8 cellular contexts compared by ENCODE assay signal in the genomic region with DNA sequence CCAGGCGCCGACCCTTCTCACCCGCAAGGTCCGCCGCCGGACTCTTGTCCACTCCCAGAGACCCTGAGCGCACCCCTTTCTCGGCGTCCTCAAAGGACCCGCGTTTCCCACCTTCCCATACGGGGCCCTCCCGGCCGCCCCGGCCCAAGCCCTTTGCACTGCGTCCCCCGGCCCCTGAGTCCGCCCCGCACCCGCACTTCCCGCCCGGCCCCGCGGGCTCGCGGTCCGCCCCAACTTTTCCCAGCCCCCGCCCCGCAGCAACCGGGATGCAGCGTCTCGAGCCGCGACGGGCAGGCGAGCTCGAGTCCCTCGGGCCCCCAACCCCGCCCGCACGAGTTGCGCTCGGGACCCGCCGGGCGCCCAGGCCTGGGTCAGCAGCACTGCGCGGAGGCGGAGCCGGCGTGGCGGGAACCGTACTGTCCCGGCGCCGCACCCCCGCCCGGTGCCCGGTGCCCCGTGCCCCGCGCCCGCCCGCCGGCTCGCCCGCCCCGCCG. TPM values are rescaled to one million over a fixed set of nuclear protein-coding genes. Genes with fewer than 3 reads are reported as not detected.
DNase-seq lines count a peak whose midpoint lies in the region; ATAC-seq, FAIRE-seq and TF ChIP-seq lines count a peak whose summit lies in the region.

No MANE protein-coding gene starts in this region.

- CTCF ChIA-PET in GM10248 (lab: Yijun Ruan, JAX), result interaction anchor here (0.8 to 3.2 kb wide), 13 partner anchors 10 to 342 kb away, joined by 3 to 27 read pairs (median 5); no protein-coding TSS in a partner anchor

- no peak for TF ChIP-seq CTCF in BE2C (IDR thresholded peaks at IDR 0.05; ENCODE audit: low read depth, low read length)
- TF ChIP-seq CTCF in GM10248 (IDR thresholded peaks at IDR 0.05; ENCODE audit: control extremely low read depth, extremely low read depth, low read depth, missing control alignments), result no peak
- TF ChIP-seq CTCF in D721Med (IDR thresholded peaks at IDR 0.05; ENCODE audit: insufficient read depth, missing control alignments), result no peak

- H3K4me3 Mint-ChIP-seq in activated T-helper 2 cell treated with anti-CD3 and anti-CD28 coated beads, Interferon-gamma antibody, Interleukin-2, Interleukin-4, amounts not matched to agents 10 μg/mL and 5 μg/mL and 100 μg/mL, durations not matched to agents 14 hours and 24 hours and 36 hours (ENCODE audit: low read depth), result peak overlapping the region; percentile 83

- peaks cover 2% of the 10 kb centered on the region for H3K36me3 Mint-ChIP-seq in activated T-helper 2 cell treated with anti-CD3 and anti-CD28 coated beads, Interferon-gamma antibody, Interleukin-2, Interleukin-4, amounts not matched to agents 10 μg/mL and 5 μg/mL and 100 μg/mL, durations not matched to agents 14 hours and 24 hours and 36 hours (ENCODE audit: low read depth)

- H3K4me3 ChIP-seq in BE2C (ENCODE audit: low read depth, low read length), result peak overlapping the region; percentile 84
- peak overlapping the region; percentile 76; the same call in 1 of the 2 replicates for H3K4me3 ChIP-seq in iPS DF 6.9 (ENCODE audit: low read length)
- H3K4me3 ChIP-seq in skeletal muscle tissue (ENCODE audit: low read length in 3 of 3), result peak overlapping the region; percentile 57 to 67 (median 58)

- WGBS in iPS DF 6.9 (ENCODE audit: insufficient coverage, insufficient read length), result no CpG with 5 or more reads among the region's 69 CpGs

- no peak overlapping the region for H3K27ac ChIP-seq in iPS DF 6.9 (ENCODE audit: low read length)
- peak overlapping the region; percentile 69 for H3K27ac ChIP-seq in skeletal muscle tissue (ENCODE audit: low read depth, low read length)

- FAIRE-seq in GM19239 (lab: Jason Lieb, UNC) (no peak), D721Med (lab: Jason Lieb, UNC) (no peak)

- H3K9me3 Mint-ChIP-seq in activated T-helper 2 cell treated with anti-CD3 and anti-CD28 coated beads, Interferon-gamma antibody, Interleukin-2, Interleukin-4, amounts not matched to agents 10 μg/mL and 5 μg/mL and 100 μg/mL, durations not matched to agents 14 hours and 24 hours and 36 hours, result no peaks in the 10 kb centered on the region

- no peaks in the 10 kb centered on the region for H3K27me3 ChIP-seq in BE2C
- no peaks in the 10 kb centered on the region for H3K27me3 ChIP-seq in iPS DF 6.9 (ENCODE audit: control insufficient read depth, insufficient read depth, low read length)
- H3K27me3 ChIP-seq in skeletal muscle tissue (ENCODE audit: control insufficient read depth in 3 of 3, insufficient read depth in 3 of 3, low read length in 3 of 3), result no peaks in the 10 kb centered on the region

- H3K9ac ChIP-seq in skeletal muscle tissue (ENCODE audit: low read depth in 1 of 3, low read length in 3 of 3), result peak overlapping the region; percentile 60 to 74 (median 65)

- H3K9me3 ChIP-seq in BE2C (no peaks in the 10 kb centered on the region), iPS DF 6.9 (ENCODE audit: control insufficient read depth, insufficient read depth, low read length) (no peaks in the 10 kb centered on the region), skeletal muscle tissue (ENCODE audit: control insufficient read depth in 3 of 3, low read length in 3 of 3) (no peaks in the 10 kb centered on the region)

- H3K4me1 Mint-ChIP-seq in activated T-helper 2 cell treated with anti-CD3 and anti-CD28 coated beads, Interferon-gamma antibody, Interleukin-2, Interleukin-4, amounts not matched to agents 10 μg/mL and 5 μg/mL and 100 μg/mL, durations not matched to agents 14 hours and 24 hours and 36 hours (ENCODE audit: low read depth), result peaks cover 33% of the 10 kb centered on the region

- ATAC-seq in HG03280 (IDR thresholded peaks at IDR 0.05; ENCODE audit: unreplicated experiment), result peak; percentile 40

- peaks cover 15% of the 10 kb centered on the region for H3K4me1 ChIP-seq in BE2C
- peaks cover 6% of the 10 kb centered on the region; the same call in 1 of the 2 replicates for H3K4me1 ChIP-seq in iPS DF 6.9 (ENCODE audit: control insufficient read depth, insufficient read depth, low read length)
- H3K4me1 ChIP-seq in skeletal muscle tissue (ENCODE audit: control insufficient read depth in 3 of 3, insufficient read depth in 3 of 3, low read length in 3 of 3), result peaks cover 17 to 22% (median 18%) of the 10 kb centered on the region in 3 donors

- DNase-seq in BE2C (no peak), GM19239 (ENCODE audit: insufficient read length, low spot score) (peak; percentile 27), iPS DF 6.9 (ENCODE audit: low read depth, low spot score) (no peak), GM10248 (ENCODE audit: extremely low spot score) (no peak), D721Med (ENCODE audit: insufficient read length, low spot score) (no peak)
- DNase-seq in activated T-helper 2 cell treated with anti-CD3 and anti-CD28 coated beads, Interferon-gamma antibody, Interleukin-2, Interleukin-4, amounts not matched to agents 10 μg/mL and 5 μg/mL and 100 μg/mL, durations not matched to agents 14 hours and 24 hours and 36 hours (ENCODE audit: low spot score), result peak; percentile 20

- POLR2A ChIA-PET in GM10248 (lab: Yijun Ruan, JAX), result interaction anchor here (1.7 to 2.3 kb wide), 2 partner anchors 12 to 31 kb away, joined by 6 to 7 read pairs; no protein-coding TSS in a partner anchor

- H3K27ac Mint-ChIP-seq in activated T-helper 2 cell treated with anti-CD3 and anti-CD28 coated beads, Interferon-gamma antibody, Interleukin-2, Interleukin-4, amounts not matched to agents 10 μg/mL and 5 μg/mL and 100 μg/mL, durations not matched to agents 14 hours and 24 hours and 36 hours, result peak overlapping the region; percentile 65

- H3K27me3 Mint-ChIP-seq in activated T-helper 2 cell treated with anti-CD3 and anti-CD28 coated beads, Interferon-gamma antibody, Interleukin-2, Interleukin-4, amounts not matched to agents 10 μg/mL and 5 μg/mL and 100 μg/mL, durations not matched to agents 14 hours and 24 hours and 36 hours (ENCODE audit: low read depth), result peaks cover 7% of the 10 kb centered on the region

- intact Hi-C loops in activated T-helper 2 cell treated with anti-CD3 and anti-CD28 coated beads, Interferon-gamma antibody, Interleukin-2, Interleukin-4, amounts not matched to agents 10 μg/mL and 5 μg/mL and 100 μg/mL, durations not matched to agents 14 hours and 24 hours and 36 hours (cut with micrococcal nuclease), result loop anchor here (1.0 to 10.0 kb wide), 8 partner anchors 10 to 346 kb away; partner anchors contain the start of genes C11orf54, SLC36A4 and TAF1D

- no peaks in the 10 kb centered on the region for H3K36me3 ChIP-seq in BE2C
- no peaks in the 10 kb centered on the region for H3K36me3 ChIP-seq in iPS DF 6.9 (ENCODE audit: control insufficient read depth, insufficient read depth, low read length)
- no peaks in the 10 kb centered on the region for H3K36me3 ChIP-seq in skeletal muscle tissue (ENCODE audit: control insufficient read depth in 3 of 3, insufficient read depth in 3 of 3, low read length in 3 of 3)

RNA-seq across cellular contexts. Expression of gene SMCO4, which starts 0.4 kb away (rescaled TPM):
- polyA plus RNA-seq in BE2C (2012; ENCODE audit: insufficient read depth, insufficient read length, low read depth), result 83.5 TPM
- 40.8 and 41.5 TPM in 2 replicates for total RNA-seq in activated T-helper 2 cell treated with anti-CD3 and anti-CD28 coated beads, Interferon-gamma antibody, Interleukin-2, Interleukin-4, amounts not matched to agents 10 μg/mL and 5 μg/mL and 100 μg/mL, durations not matched to agents 14 hours and 24 hours and 36 hours
- 2.6 TPM for total RNA-seq in skeletal muscle tissue

Comparison
In these comparisons a context has a peak if more than half of its experiments do, and no peak if none do; other contexts are left out.
1. DNase-seq: peak in GM19239 (single experiment) and activated T-helper 2 cell treated with anti-CD3 and anti-CD28 coated beads, Interferon-gamma antibody, Interleukin-2, Interleukin-4, amounts not matched to agents 10 μg/mL and 5 μg/mL and 100 μg/mL, durations not matched to agents 14 hours and 24 hours and 36 hours (single experiment); none in BE2C (single experiment), iPS DF 6.9 (single experiment), GM10248 (single experiment) and D721Med (single experiment).
2. RNA of gene SMCO4, which starts 0.4 kb away (total RNA-seq): 40.8 to 41.5 TPM in activated T-helper 2 cell treated with anti-CD3 and anti-CD28 coated beads, Interferon-gamma antibody, Interleukin-2, Interleukin-4, amounts not matched to agents 10 μg/mL and 5 μg/mL and 100 μg/mL, durations not matched to agents 14 hours and 24 hours and 36 hours; 2.6 TPM in skeletal muscle tissue (single experiment); every median in the first group is over 10 times any median in the second.
3. Peak in every context shown above with its lines, with median percentiles within 50 percentile points of each other: H3K4me3 ChIP-seq.